In genomic region chr17:45146166-45146565, GRCh38 we compare ENCODE assay signal across 8 cellular contexts. TPM values are rescaled to one million over a fixed set of nuclear protein-coding genes. Genes with fewer than 3 reads are reported as not detected.
A peak's percentile ranks its signal among the peaks of the same experiment; 100 is the strongest.
DNase-seq lines count a peak whose midpoint lies in the region; ATAC-seq and TF ChIP-seq lines count a peak whose summit lies in the region.

No MANE protein-coding gene starts in this region.

- no peak for TF ChIP-seq CTCF in neural crest cell (conservative IDR thresholded peaks at IDR 0.05)
- TF ChIP-seq CTCF in GM10266 (IDR thresholded peaks at IDR 0.05; ENCODE audit: control insufficient read depth, insufficient read depth, low read depth, missing control alignments) = no peak

- no peaks in the 10 kb centered on the region for H3K27me3 Mint-ChIP-seq in stimulated activated naive CD8-positive, alpha-beta T cell treated with anti-CD3 and anti-CD28 coated beads, Interleukin-15, Interleukin-2, amounts not matched to agents 100 ng/mL and 50 ng/mL, for 24 hours
- H3K27me3 Mint-ChIP-seq in neural crest cell (ENCODE audit: low read depth) = peaks cover 17% of the 10 kb centered on the region

- no peak for ATAC-seq in stimulated activated naive CD8-positive, alpha-beta T cell treated with anti-CD3 and anti-CD28 coated beads, Interleukin-15, Interleukin-2, amounts not matched to agents 100 U/mL and 50 U/mL, for 24 hours
- ATAC-seq in GM21619 (IDR thresholded peaks at IDR 0.05; ENCODE audit: unreplicated experiment) = no peak

- H3K9me3 Mint-ChIP-seq in stimulated activated naive CD8-positive, alpha-beta T cell treated with anti-CD3 and anti-CD28 coated beads, Interleukin-15, Interleukin-2, amounts not matched to agents 100 ng/mL and 50 ng/mL, for 24 hours = no peaks in the 10 kb centered on the region
- no peaks in the 10 kb centered on the region for H3K9me3 Mint-ChIP-seq in neural crest cell

- H3K36me3 Mint-ChIP-seq in stimulated activated naive CD8-positive, alpha-beta T cell treated with anti-CD3 and anti-CD28 coated beads, Interleukin-15, Interleukin-2, amounts not matched to agents 100 ng/mL and 50 ng/mL, for 24 hours (ENCODE audit: low read depth) = peaks cover 28% of the 10 kb centered on the region
- no peaks in the 10 kb centered on the region for H3K36me3 Mint-ChIP-seq in neural crest cell (ENCODE audit: low read depth)

- peak overlapping the region; percentile 100 for H3K27ac Mint-ChIP-seq in stimulated activated naive CD8-positive, alpha-beta T cell treated with anti-CD3 and anti-CD28 coated beads, Interleukin-15, Interleukin-2, amounts not matched to agents 100 ng/mL and 50 ng/mL, for 24 hours
- peak overlapping the region; percentile 38 for H3K27ac Mint-ChIP-seq in neural crest cell (ENCODE audit: unreplicated experiment)

- peak overlapping the region; percentile 39 for H3K27ac ChIP-seq in cingulate gyrus (ENCODE audit: low read depth, low read length)

- peak overlapping the region; percentile 94 for H3K4me3 Mint-ChIP-seq in stimulated activated naive CD8-positive, alpha-beta T cell treated with anti-CD3 and anti-CD28 coated beads, Interleukin-15, Interleukin-2, amounts not matched to agents 100 ng/mL and 50 ng/mL, for 24 hours
- peak overlapping the region; percentile 95 for H3K4me3 Mint-ChIP-seq in neural crest cell

- DNase-seq in stimulated activated naive CD8-positive, alpha-beta T cell treated with anti-CD3 and anti-CD28 coated beads, Interleukin-15, Interleukin-2, amounts not matched to agents 100 U/mL and 50 U/mL, for 24 hours = no peak
- DNase-seq in neural crest cell (ENCODE audit: low read depth, low spot score) (no peak), epidermal melanocyte (ENCODE audit: insufficient read length, low spot score) (no peak), GM10266 (ENCODE audit: extremely low spot score) (no peak), NCI-H82 (lab: John Stamatoyannopoulos, UW) (no peak)

- peaks cover 51% of the 10 kb centered on the region for H3K4me1 Mint-ChIP-seq in stimulated activated naive CD8-positive, alpha-beta T cell treated with anti-CD3 and anti-CD28 coated beads, Interleukin-15, Interleukin-2, amounts not matched to agents 100 ng/mL and 50 ng/mL, for 24 hours (ENCODE audit: low read depth)
- H3K4me1 Mint-ChIP-seq in neural crest cell = peaks cover 48% of the 10 kb centered on the region

RNA-seq across cellular contexts. Expression of gene HEXIM1, which starts 2.1 kb away (rescaled TPM):
- 28.9 and 29.5 TPM in 2 replicates for total RNA-seq in neural crest cell

RNA-seq across cellular contexts. Expression of gene ACBD4, which starts 10.7 kb away (rescaled TPM):
- total RNA-seq in neural crest cell = 5.4 and 5.5 TPM in 2 replicates

RNA-seq across cellular contexts. Expression of gene PLCD3, which starts 13.9 kb away (rescaled TPM):
- 34.2 and 36.5 TPM in 2 replicates for total RNA-seq in neural crest cell

RNA-seq across cellular contexts. Expression of gene HEXIM2, which starts 15.5 kb away (rescaled TPM):
- total RNA-seq in neural crest cell = 9.5 and 10.4 TPM in 2 replicates
